Comparison of ENCODE assay signal across 1 cellular context in the genomic region with DNA sequence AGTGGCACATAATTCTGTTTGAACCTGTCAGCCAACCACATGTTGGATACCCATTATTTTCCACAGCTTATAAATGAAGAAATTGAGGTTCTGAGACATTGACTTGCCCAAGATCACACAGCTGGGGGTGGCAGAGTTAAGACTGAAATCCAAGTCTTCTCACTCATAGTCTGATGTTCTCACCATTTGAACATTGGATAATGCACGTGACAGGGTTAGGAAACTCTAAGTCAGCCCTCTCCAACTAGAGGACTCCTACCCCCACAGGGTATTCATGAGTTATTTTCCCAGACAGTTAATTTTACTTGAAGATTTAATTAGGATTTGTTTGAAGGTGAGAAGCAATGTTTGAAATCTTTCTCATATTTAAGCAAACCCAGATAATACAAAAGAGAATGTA.
TF ChIP-seq lines count a peak whose summit lies in the region.

No MANE protein-coding gene starts in this region.

TF ChIP-seq in IMR-90, 13 proteins besides CTCF, POLR2A, EP300 and RAD21:
- TF ChIP-seq, protein P1, sequence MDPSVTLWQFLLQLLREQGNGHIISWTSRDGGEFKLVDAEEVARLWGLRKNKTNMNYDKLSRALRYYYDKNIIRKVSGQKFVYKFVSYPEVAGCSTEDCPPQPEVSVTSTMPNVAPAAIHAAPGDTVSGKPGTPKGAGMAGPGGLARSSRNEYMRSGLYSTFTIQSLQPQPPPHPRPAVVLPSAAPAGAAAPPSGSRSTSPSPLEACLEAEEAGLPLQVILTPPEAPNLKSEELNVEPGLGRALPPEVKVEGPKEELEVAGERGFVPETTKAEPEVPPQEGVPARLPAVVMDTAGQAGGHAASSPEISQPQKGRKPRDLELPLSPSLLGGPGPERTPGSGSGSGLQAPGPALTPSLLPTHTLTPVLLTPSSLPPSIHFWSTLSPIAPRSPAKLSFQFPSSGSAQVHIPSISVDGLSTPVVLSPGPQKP (IDR thresholded peaks at IDR 0.05; ENCODE audit: borderline replicate concordance, low read depth, low read length), result no peak
- TF ChIP-seq CEBPB (IDR thresholded peaks at IDR 0.05; ENCODE audit: low read depth, low read length), result no peak
- no peak for TF ChIP-seq MXI1 (IDR thresholded peaks at IDR 0.05; ENCODE audit: borderline replicate concordance, low read depth, low read length)
- no peak for TF ChIP-seq BHLHE40 (IDR thresholded peaks at IDR 0.05; ENCODE audit: low read depth, low read length)
